8 cellular contexts compared by ENCODE assay signal in genomic region chr1:21937034-21937371, GRCh38. TPM values are rescaled to one million over a fixed set of nuclear protein-coding genes. Genes with fewer than 3 reads are reported as not detected.
DNase-seq lines count a peak whose midpoint lies in the region; ATAC-seq and TF ChIP-seq lines count a peak whose summit lies in the region.

HSPG2 (minus strand) TSS chr1:21937310; CDS start chr1:21937217, 93 bp downstream.

- peaks cover 44% of the 10 kb centered on the region for H3K79me2 ChIP-seq in fibroblast of lung (ENCODE audit: control insufficient read depth, insufficient read depth, low read length)

- peak within 1 kb of the TSS; percentile 91 for H3K4me2 ChIP-seq in fibroblast of lung (ENCODE audit: extremely low read depth, insufficient read depth, low read length)

- H3K27ac ChIP-seq in RWPE2 (ENCODE audit: poor library complexity, severe bottlenecking) (peak within 1 kb of the TSS; percentile 85), fibroblast of lung (ENCODE audit: insufficient read depth, low read length) (peak within 1 kb of the TSS; percentile 88), neutrophil (no peak within 1 kb of the TSS)

- H3K9ac ChIP-seq in fibroblast of lung (ENCODE audit: insufficient read depth, low read length): peak within 1 kb of the TSS; percentile 87

- H3K4me1 ChIP-seq in RWPE2 (ENCODE audit: insufficient read depth, poor library complexity, severe bottlenecking): peaks cover 35% of the 10 kb centered on the region
- peaks cover 36% of the 10 kb centered on the region for H3K4me1 ChIP-seq in fibroblast of lung (ENCODE audit: control insufficient read depth, extremely low read depth, insufficient read depth, low read length)
- H3K4me1 ChIP-seq in neutrophil (ENCODE audit: control insufficient read depth in 1 of 2, insufficient read depth in 1 of 2, low read depth in 1 of 2, low read length in 1 of 2): peaks cover 34 to 39% of the 10 kb centered on the region in 2 experiments

- H2AFZ ChIP-seq in fibroblast of lung (ENCODE audit: low read length): peak within 1 kb of the TSS; percentile 87

- H3K9me3 ChIP-seq in RWPE2 (ENCODE audit: severe bottlenecking) (no peaks in the 10 kb centered on the region), fibroblast of lung (ENCODE audit: control insufficient read depth, insufficient read depth, low read depth, low read length) (no peaks in the 10 kb centered on the region), neutrophil (no peaks in the 10 kb centered on the region)

- ATAC-seq in RWPE2 (ENCODE audit: low read depth) (peak; percentile 2; the same call in 2 of the 3 replicates), GM21447 (IDR thresholded peaks at IDR 0.05; ENCODE audit: unreplicated experiment) (no peak), HG03159 (IDR thresholded peaks at IDR 0.05; ENCODE audit: unreplicated experiment) (no peak)

- peak within 1 kb of the TSS; percentile 68 for H3K4me3 ChIP-seq in RWPE2 (ENCODE audit: severe bottlenecking)
- H3K4me3 ChIP-seq in fibroblast of lung (replicated peaks in 1 of 4; ENCODE audit: control extremely low read depth in 1 of 4, insufficient read depth in 1 of 4, low read depth in 3 of 4, low read length in 4 of 4): peak within 1 kb of the TSS; percentile 72 to 94 (median 80)
- peak within 1 kb of the TSS; percentile 33 to 47 for H3K4me3 ChIP-seq in neutrophil (ENCODE audit: low read depth in 1 of 2, low read length in 1 of 2)

- H4K20me1 ChIP-seq in fibroblast of lung (ENCODE audit: control insufficient read depth, extremely low read depth, insufficient read depth, low read length): no peaks in the 10 kb centered on the region

- no peaks in the 10 kb centered on the region for H3K27me3 ChIP-seq in RWPE2 (ENCODE audit: insufficient read depth, poor library complexity, severe bottlenecking)
- H3K27me3 ChIP-seq in fibroblast of lung (ENCODE audit: control insufficient read depth, insufficient read depth, low read length): no peaks in the 10 kb centered on the region
- H3K27me3 ChIP-seq in neutrophil: peaks cover 41% of the 10 kb centered on the region

- H3K36me3 ChIP-seq in RWPE2 (ENCODE audit: low read depth) (no peaks in the 10 kb centered on the region), fibroblast of lung (ENCODE audit: control insufficient read depth, insufficient read depth, low read length) (peaks cover 2% of the 10 kb centered on the region), neutrophil (no peaks in the 10 kb centered on the region)

- no peak for DNase-seq in Daoy (ENCODE audit: low read depth)
- DNase-seq in RWPE2 (ENCODE audit: low spot score): no peak
- no peak for DNase-seq in fibroblast of lung (ENCODE audit: low read depth in 2 of 2)
- DNase-seq in HCEC 1CT: no peak
- DNase-seq in NCI-H1105 treated with DMSO at 0.1 percent for 48 hours (lab: John Stamatoyannopoulos, UW): no peak

- TF ChIP-seq CTCF in RWPE2 (IDR thresholded peaks at IDR 0.05; ENCODE audit: poor library complexity, severe bottlenecking) (no peak), fibroblast of lung (conservative IDR thresholded peaks at IDR 0.05 in 1 of 2, IDR thresholded peaks at IDR 0.05 in 1 of 2; ENCODE audit: low read depth in 1 of 2, low read length in 2 of 2) (no peak), neutrophil (IDR thresholded peaks at IDR 0.05) (no peak)

RNA-seq across cellular contexts. Expression of gene HSPG2, which starts in this region (rescaled TPM):
- 14.2 and 14.7 TPM in 2 replicates for total RNA-seq in Daoy (2014; rRNA removed; shearing (Covaris generic))
- total RNA-seq in fibroblast of lung: 49.8 and 88.4 TPM in 2 replicates
- polyA plus RNA-seq in fibroblast of lung: 21.2 and 40.7 TPM in 2 replicates
- 91.8 and 196 TPM in 2 replicates for polyA plus RNA-seq in fibroblast of lung (2012)
- polyA minus RNA-seq in fibroblast of lung (ENCODE audit: low replicate concordance): 177 and 384 TPM in 2 replicates
